In the genomic region with DNA sequence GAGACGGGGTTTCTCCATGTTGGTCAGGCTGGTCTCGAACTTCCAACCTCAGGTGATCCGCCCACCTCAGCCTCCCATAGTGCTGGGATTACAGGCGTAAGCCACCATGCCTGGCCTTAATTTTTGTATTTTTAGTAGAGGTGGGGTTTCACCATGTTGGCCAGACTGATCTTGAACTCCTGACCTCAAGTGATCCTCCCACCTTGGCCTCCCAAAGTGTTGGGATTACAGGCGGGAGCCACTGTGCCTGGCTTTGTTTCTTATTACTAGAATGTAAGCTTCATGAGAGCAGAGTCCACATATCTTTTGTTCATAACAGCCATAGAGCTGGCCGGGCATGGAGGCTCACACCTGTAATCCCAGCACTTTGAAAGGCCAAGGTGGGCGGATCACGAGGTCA, we compare ENCODE assay signal across 1 cellular context.
TF ChIP-seq lines count a peak whose summit lies in the region.

No MANE protein-coding gene starts in this region.

TF ChIP-seq in HepG2, 621 proteins besides CTCF, POLR2A, EP300 and RAD21:
- peak; percentile 52; the same call in 1 of the 2 replicates for TF ChIP-seq RARA (CRISPR knock-in tag; IDR thresholded peaks at IDR 0.05)
- 0 out of 2 replicates have a peak, but pooled peaks have one; percentile 31 for TF ChIP-seq ZMYM2 (CRISPR knock-in tag; IDR thresholded peaks at IDR 0.05)
- TF ChIP-seq, protein P1, sequence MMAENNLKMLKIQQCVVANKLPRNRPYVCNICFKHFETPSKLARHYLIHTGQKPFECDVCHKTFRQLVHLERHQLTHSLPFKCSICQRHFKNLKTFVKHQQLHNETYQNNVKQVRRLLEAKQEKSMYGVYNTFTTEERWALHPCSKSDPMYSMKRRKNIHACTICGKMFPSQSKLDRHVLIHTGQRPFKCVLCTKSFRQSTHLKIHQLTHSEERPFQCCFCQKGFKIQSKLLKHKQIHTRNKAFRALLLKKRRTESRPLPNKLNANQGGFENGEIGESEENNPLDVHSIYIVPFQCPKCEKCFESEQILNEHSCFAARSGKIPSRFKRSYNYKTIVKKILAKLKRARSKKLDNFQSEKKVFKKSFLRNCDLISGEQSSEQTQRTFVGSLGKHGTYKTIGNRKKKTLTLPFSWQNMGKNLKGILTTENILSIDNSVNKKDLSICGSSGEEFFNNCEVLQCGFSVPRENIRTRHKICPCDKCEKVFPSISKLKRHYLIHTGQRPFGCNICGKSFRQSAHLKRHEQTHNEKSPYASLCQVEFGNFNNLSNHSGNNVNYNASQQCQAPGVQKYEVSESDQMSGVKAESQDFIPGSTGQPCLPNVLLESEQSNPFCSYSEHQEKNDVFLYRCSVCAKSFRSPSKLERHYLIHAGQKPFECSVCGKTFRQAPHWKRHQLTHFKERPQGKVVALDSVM (CRISPR knock-in tag; IDR thresholded peaks at IDR 0.05) = peak; percentile 70; the same call in 1 of the 2 replicates
- peak; percentile 26 for TF ChIP-seq ZNF883 (CRISPR knock-in tag; IDR thresholded peaks at IDR 0.05; ENCODE audit: not compliant biosample characterization)
TF ChIP-seq in HepG2: peak in this region for 4; not testable (repeated sequence) for 617.
